7 cellular contexts compared by ENCODE assay signal in the genomic region with DNA sequence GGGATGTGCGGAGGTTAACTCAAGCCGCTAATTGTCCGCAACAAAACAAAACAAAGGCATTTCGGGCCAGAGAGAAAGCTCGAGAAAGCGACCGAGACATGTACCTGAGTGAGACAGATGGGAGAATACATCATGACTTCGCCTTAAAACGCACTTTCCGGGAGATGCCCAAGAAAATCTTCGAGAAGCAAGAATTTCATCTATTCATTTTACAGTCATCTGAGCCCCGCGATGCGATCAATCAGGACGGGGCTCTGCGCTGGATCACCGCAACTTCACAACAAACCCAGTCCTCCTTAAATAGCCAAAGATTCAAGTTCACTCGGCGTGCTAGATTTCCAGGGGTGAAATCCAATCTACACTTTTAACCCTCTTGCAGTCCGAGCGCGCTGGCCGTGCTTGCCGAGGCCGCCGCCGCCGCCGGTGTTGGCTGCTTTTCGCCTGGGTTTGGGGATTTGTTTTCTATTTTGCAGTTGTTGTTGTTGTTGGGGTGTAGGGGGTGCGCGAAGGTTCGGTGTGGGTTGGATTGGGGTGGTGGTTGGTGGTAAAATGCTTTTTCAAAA. TPM values are rescaled to one million over a fixed set of nuclear protein-coding genes. Genes with fewer than 3 reads are reported as not detected.
DNase-seq lines count a peak whose midpoint lies in the region; ATAC-seq and TF ChIP-seq lines count a peak whose summit lies in the region.

No MANE protein-coding gene starts in this region.

- H3K4me3 Mint-ChIP-seq in GM23338 = peak overlapping the region; percentile 89
- H3K4me3 Mint-ChIP-seq in chondrocyte (ENCODE audit: unreplicated experiment) = peak overlapping the region; percentile 88

- peaks cover 48% of the 10 kb centered on the region for H3K4me1 Mint-ChIP-seq in GM23338
- peaks cover 60% of the 10 kb centered on the region for H3K4me1 Mint-ChIP-seq in chondrocyte (ENCODE audit: low read depth)

- H2AFZ ChIP-seq in GM23338 (0 out of 2 replicates have a peak overlapping the region, but pooled peaks have one; percentile 66), OCI-LY7 (ENCODE audit: low read length) (peak overlapping the region; percentile 95)

- peaks cover 10% of the 10 kb centered on the region; the same call in 1 of the 2 replicates for H3F3A ChIP-seq in GM23338 (replicated peaks; ENCODE audit: low read depth)

- peak overlapping the region; percentile 53; the same call in 1 of the 2 replicates for H3K27ac ChIP-seq in GM23338 (ENCODE audit: low read depth)
- H3K27ac ChIP-seq in OCI-LY7 (ENCODE audit: low read depth, low read length, poor library complexity, severe bottlenecking) = peak overlapping the region; percentile 61
- H3K27ac ChIP-seq in right lobe of liver = peak overlapping the region; percentile 95 to 97 (median 96)
- peak overlapping the region; percentile 46 for H3K27ac ChIP-seq in thymus (ENCODE audit: low read depth)

- TF ChIP-seq CTCF in GM23338 (conservative IDR thresholded peaks at IDR 0.05; ENCODE audit: low read depth in 2 of 2) (no peak), OCI-LY7 (conservative IDR thresholded peaks at IDR 0.05; ENCODE audit: low read length) (no peak), chondrocyte (IDR thresholded peaks at IDR 0.05) (no peak), right lobe of liver (IDR thresholded peaks at IDR 0.05) (no peak)

- H3K9me3 Mint-ChIP-seq in GM23338 = peaks cover 4% of the 10 kb centered on the region; the same call in 1 of the 3 replicates
- H3K9me3 Mint-ChIP-seq in chondrocyte (ENCODE audit: low read depth) = no peaks in the 10 kb centered on the region

- DNase-seq in GM23338 (ENCODE audit: low spot score) = peak; percentile 80
- DNase-seq in OCI-LY7 (ENCODE audit: low spot score) = peak; percentile 53
- DNase-seq in chondrocyte (ENCODE audit: low spot score) = no peak
- DNase-seq in right lobe of liver = peak in 2 of 3 donors; percentile 32 to 51
- DNase-seq in stimulated activated naive CD4-positive, alpha-beta T cell (lab: John Stamatoyannopoulos, UW) = no peak

- WGBS in right lobe of liver (ENCODE audit: insufficient coverage, low coverage, low lambda C conversion rate, missing lambda C conversion rate) = under 1% methylated on average over 28 of the region's 33 CpGs
- WGBS in thymus = 2% methylated on average over 33 of the region's 33 CpGs

- H3K79me2 ChIP-seq in GM23338 (replicated peaks; ENCODE audit: insufficient read depth) = peaks cover 33% of the 10 kb centered on the region
- H3K79me2 ChIP-seq in OCI-LY7 (ENCODE audit: insufficient read depth, low read depth, low read length) = peaks cover 53% of the 10 kb centered on the region

- H3K27ac Mint-ChIP-seq in GM23338 (peak overlapping the region; percentile 72), chondrocyte (ENCODE audit: unreplicated experiment) (peak overlapping the region; percentile 96)

- no peak for TF ChIP-seq POLR2A in right lobe of liver (IDR thresholded peaks at IDR 0.05)

- H3K4me1 ChIP-seq in GM23338 (ENCODE audit: insufficient read depth) (peaks cover 37% of the 10 kb centered on the region), OCI-LY7 (ENCODE audit: insufficient read depth, low read length, poor library complexity, severe bottlenecking) (peaks cover 69% of the 10 kb centered on the region), right lobe of liver (peaks cover 0 to 41% (median 1%) of the 10 kb centered on the region in 4 donors), thymus (ENCODE audit: control insufficient read depth, insufficient read depth, low read length) (peaks cover 5% of the 10 kb centered on the region)

- CTCF ChIA-PET in OCI-LY7 (lab: Charles Lee; ENCODE audit: unreplicated experiment) = no interaction called here

- no peaks in the 10 kb centered on the region for H3K9me3 ChIP-seq in OCI-LY7 (ENCODE audit: low read length)
- H3K9me3 ChIP-seq in right lobe of liver = no peaks in the 10 kb centered on the region
- H3K9me3 ChIP-seq in thymus (ENCODE audit: control insufficient read depth) = no peaks in the 10 kb centered on the region

- H3K9me2 ChIP-seq in GM23338 (ENCODE audit: insufficient read depth) = no peaks in the 10 kb centered on the region
- H3K9me2 ChIP-seq in OCI-LY7 (ENCODE audit: insufficient read depth, low read length) = no peaks in the 10 kb centered on the region

- TSS peak; percentile 52 for BruUV-seq in OCI-LY7 (replicated peaks; lab: Mats Ljungman, UMichigan)

- peak overlapping the region; percentile 79 for H3K4me2 ChIP-seq in GM23338
- peak overlapping the region; percentile 94 for H3K4me2 ChIP-seq in OCI-LY7 (ENCODE audit: low read length)

- peak overlapping the region; percentile 81 for H3K4me3 ChIP-seq in GM23338
- peak overlapping the region; percentile 93 for H3K4me3 ChIP-seq in OCI-LY7 (ENCODE audit: low read depth, low read length, poor library complexity, severe bottlenecking)
- H3K4me3 ChIP-seq in right lobe of liver = peak overlapping the region; percentile 62 to 75 (median 63)
- H3K4me3 ChIP-seq in thymus (ENCODE audit: low read length) = peak overlapping the region; percentile 52

- peaks cover 2% of the 10 kb centered on the region; the same call in 1 of the 3 replicates for H3K36me3 Mint-ChIP-seq in GM23338 (ENCODE audit: low read depth)
- H3K36me3 Mint-ChIP-seq in chondrocyte (ENCODE audit: low read depth) = no peaks in the 10 kb centered on the region

- intact Hi-C loops in OCI-LY7 (cut with micrococcal nuclease; ENCODE audit: unreplicated experiment) (no loop called here), right lobe of liver (cut with DNase I) (no loop called here)

- peaks cover 43% of the 10 kb centered on the region for H3K27me3 Mint-ChIP-seq in GM23338 (ENCODE audit: insufficient read depth, low read depth, poor library complexity)
- H3K27me3 Mint-ChIP-seq in chondrocyte (ENCODE audit: low read depth) = no peaks in the 10 kb centered on the region

- ATAC-seq in GM23338 (peak; percentile 1; the same call in 2 of the 3 replicates), right lobe of liver (peak in 1 of 4 donors; percentile 6), esophagus mucosa (no peak)

- no peaks in the 10 kb centered on the region for H4K20me1 ChIP-seq in GM23338 (replicated peaks; ENCODE audit: insufficient read depth)
- 0 out of 2 replicates have a peak, but pooled peaks cover 3% of the 10 kb centered on the region for H4K20me1 ChIP-seq in OCI-LY7 (ENCODE audit: insufficient read depth, low read length)

- no peaks in the 10 kb centered on the region for H3K36me3 ChIP-seq in GM23338 (ENCODE audit: insufficient read depth)
- no peaks in the 10 kb centered on the region for H3K36me3 ChIP-seq in OCI-LY7 (ENCODE audit: insufficient read depth, low read length)
- H3K36me3 ChIP-seq in right lobe of liver = no peaks in the 10 kb centered on the region
- H3K36me3 ChIP-seq in thymus (ENCODE audit: control insufficient read depth, insufficient read depth) = no peaks in the 10 kb centered on the region

- H3K27me3 ChIP-seq in GM23338 (ENCODE audit: insufficient read depth) (peaks cover 46% of the 10 kb centered on the region), right lobe of liver (no peaks in the 10 kb centered on the region), thymus (ENCODE audit: control insufficient read depth, insufficient read depth) (peaks cover 59% of the 10 kb centered on the region)

- POLR2A ChIA-PET in OCI-LY7 (lab: Charles Lee) = no interaction called here

TF ChIP-seq in GM23338, 12 proteins besides CTCF, POLR2A, EP300 and RAD21:
- TF ChIP-seq JUNB (IDR thresholded peaks at IDR 0.05; ENCODE audit: unreplicated experiment) (no peak), EZH2 (IDR thresholded peaks at IDR 0.05; ENCODE audit: low read depth, unreplicated experiment) (peak; percentile 76)

RNA-seq across cellular contexts. Expression of gene NFIB, which starts 0.5 kb away (rescaled TPM):
- total RNA-seq in GM23338 (2014; rRNA removed; shearing (Covaris generic)) = 2.6 and 4.7 TPM in 2 replicates
- polyA plus RNA-seq in GM23338 (2016; fragmentation: Nextera tagmentation; extraction: Ambion mirVana) (2.4 and 3.9 TPM in 2 replicates), thymus (12.4 TPM)
- total RNA-seq in OCI-LY7 (2014; rRNA removed; shearing (Covaris generic)) = 10.7 and 13.7 TPM in 2 replicates
- total RNA-seq in OCI-LY7 (2022) (24.5 and 25.1 TPM in 2 replicates), chondrocyte (28.2 to 66.3 TPM (median 63.1 TPM) in 3 replicates), right lobe of liver (10 to 100 TPM; 23.0 to 45.3 (median 39.6) TPM), esophagus mucosa (37.2 TPM)

Comparison
In these comparisons a context has a peak if more than half of its experiments do, and no peak if none do; other contexts are left out.
1. DNase-seq: peak in GM23338 (single experiment), OCI-LY7 (single experiment) and right lobe of liver (2 of 3); none in chondrocyte (single experiment) and stimulated activated naive CD4-positive, alpha-beta T cell (0 of 6).
2. H3K27ac ChIP-seq: peak in every context shown above with its lines; median percentile 96 in right lobe of liver; 61 in OCI-LY7; 53 in GM23338; 46 in thymus.
3. Peak in every context shown above with its lines, with median percentiles within 50 percentile points of each other: H3K4me3 ChIP-seq.